ENCODE assay signal across 19 cellular contexts in the genomic region with DNA sequence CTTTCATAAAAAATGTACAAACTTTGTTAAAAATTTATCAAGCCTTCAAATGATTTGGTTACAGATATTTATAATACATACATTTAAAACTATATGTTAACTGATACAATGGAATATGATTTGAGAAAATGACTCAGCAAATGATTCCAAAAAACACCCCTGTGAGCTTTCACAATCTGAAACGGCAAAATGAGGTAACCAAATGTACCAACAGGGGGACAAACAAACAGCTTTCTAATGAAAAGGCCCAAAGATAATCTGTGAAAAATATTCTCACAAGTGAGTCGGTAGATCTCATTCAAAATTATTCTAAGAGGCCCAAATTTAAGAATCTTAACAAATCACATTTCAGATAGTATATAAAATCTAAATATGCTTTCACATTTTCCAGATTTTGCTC.
"Had no signal": no experiment of that assay in that cellular context is flagged by ENCODE, and none has a peak within 500 bp of the region (broad histone marks: within the 10 kb centered on the region; RNA-seq: fewer than 3 reads in every experiment).

No MANE protein-coding gene starts in this region.

- H3K4me1 Mint-ChIP-seq: activated CD4-positive, alpha-beta memory T cell treated with anti-CD3 and anti-CD28 coated beads, Interleukin-2, amount 10 ng/mL, durations not matched to agents 7 days and 5 days; activated naive CD4-positive, alpha-beta T cell treated with anti-CD3 and anti-CD28 coated beads, Interleukin-2, amount 10 ng/mL, durations not matched to agents 7 days and 5 days; T-cell had no signal

- DNase-seq: activated CD4-positive, alpha-beta memory T cell treated with anti-CD3 and anti-CD28 coated beads, Interleukin-2, amount 10 ng/mL, durations not matched to agents 7 days and 5 days; activated CD4-positive, alpha-beta T cell treated with anti-CD3 and anti-CD28 coated beads for 1 hour; activated naive CD4-positive, alpha-beta T cell treated with anti-CD3 and anti-CD28 coated beads, Interleukin-2, amount 10 ng/mL, durations not matched to agents 7 days and 5 days; amygdala; hypothalamus; lower lobe of right lung; naive thymus-derived CD4-positive, alpha-beta T cell; nucleus accumbens; right lobe of liver; spleen; stimulated activated naive CD4-positive, alpha-beta T cell; substantia nigra; T-cell; T1000; trophoblast cell had no signal

- H3K4me3 Mint-ChIP-seq: activated CD4-positive, alpha-beta memory T cell treated with anti-CD3 and anti-CD28 coated beads, Interleukin-2, amount 10 ng/mL, durations not matched to agents 7 days and 5 days; activated naive CD4-positive, alpha-beta T cell treated with anti-CD3 and anti-CD28 coated beads, Interleukin-2, amount 10 ng/mL, durations not matched to agents 7 days and 5 days; naive thymus-derived CD4-positive, alpha-beta T cell; T-cell had no signal

- H3K27ac ChIP-seq: lower lobe of right lung, prostate gland, spleen had no signal

- ATAC-seq: lower lobe of right lung; naive thymus-derived CD4-positive, alpha-beta T cell; T-cell had no signal

- H3K9me3 Mint-ChIP-seq: activated CD4-positive, alpha-beta memory T cell treated with anti-CD3 and anti-CD28 coated beads, Interleukin-2, amount 10 ng/mL, durations not matched to agents 7 days and 5 days; activated naive CD4-positive, alpha-beta T cell treated with anti-CD3 and anti-CD28 coated beads, Interleukin-2, amount 10 ng/mL, durations not matched to agents 7 days and 5 days; activated T-helper 2 cell treated with anti-CD3 and anti-CD28 coated beads, Interferon-gamma antibody, Interleukin-2, Interleukin-4, amounts not matched to agents 10 μg/mL and 5 μg/mL and 100 μg/mL, durations not matched to agents 14 hours and 24 hours and 36 hours; naive thymus-derived CD4-positive, alpha-beta T cell; T-cell had no signal

- H3K4me3 ChIP-seq: lower lobe of right lung, prostate gland, right lobe of liver, spleen had no signal

- H3K27me3 ChIP-seq: right lobe of liver, spleen had no signal

- H3K9me3 ChIP-seq: lower lobe of right lung, prostate gland, right lobe of liver, spleen had no signal

- H3K27ac Mint-ChIP-seq: activated CD4-positive, alpha-beta memory T cell treated with anti-CD3 and anti-CD28 coated beads, Interleukin-2, amount 10 ng/mL, durations not matched to agents 7 days and 5 days; activated naive CD4-positive, alpha-beta T cell treated with anti-CD3 and anti-CD28 coated beads, Interleukin-2, amount 10 ng/mL, durations not matched to agents 7 days and 5 days; T-cell had no signal

- H3K4me1 ChIP-seq: lower lobe of right lung, prostate gland, spleen had no signal

- H3K27me3 Mint-ChIP-seq: activated CD4-positive, alpha-beta memory T cell treated with anti-CD3 and anti-CD28 coated beads, Interleukin-2, amount 10 ng/mL, durations not matched to agents 7 days and 5 days; activated naive CD4-positive, alpha-beta T cell treated with anti-CD3 and anti-CD28 coated beads, Interleukin-2, amount 10 ng/mL, durations not matched to agents 7 days and 5 days; naive thymus-derived CD4-positive, alpha-beta T cell; T-cell had no signal

- FAIRE-seq: colon, endothelial cell of umbilical vein had no signal
